Comparison of ENCODE assay signal across 15 cellular contexts in genomic region chr22:26918236-26918635, GRCh38.
"Had no signal": no experiment of that assay in that cellular context is flagged by ENCODE, and none has a peak within 500 bp of the region (broad histone marks: within the 10 kb centered on the region; RNA-seq: fewer than 3 reads in every experiment).

No MANE protein-coding gene starts in this region.

- ATAC-seq: activated naive CD4-positive, alpha-beta T cell treated with anti-CD3 and anti-CD28 coated beads, Interleukin-2, amount 50 U/mL, for 72 hours; mucosa of descending colon; sciatic nerve; stimulated activated effector memory CD8-positive, alpha-beta T cell treated with anti-CD3 and anti-CD28 coated beads, Interleukin-12 subunit alpha, Interleukin-12 subunit beta, amount 100 ng/mL, for 72 hours had no signal

- DNase-seq: activated B cell treated with CpG ODN at 0.5 μM for 24 hours; activated CD4-positive, alpha-beta memory T cell treated with anti-CD3 and anti-CD28 coated beads for 36 hours; activated CD4-positive, alpha-beta T cell treated with anti-CD3 and anti-CD28 coated beads for 4 hours; activated gamma-delta T cell treated with Interleukin-2 at 50 U/mL for 16 hours; activated T-cell treated with anti-CD3 and anti-CD28 coated beads for 4 hours; adrenal gland; mucosa of descending colon; naive B cell; ovary; stimulated activated CD4-positive, alpha-beta T cell treated with anti-CD3 and anti-CD28 coated beads, Interleukin-4, amount 100 ng/mL, for 24 hours; testis; upper lobe of left lung had no signal
